1 cellular context compared by ENCODE assay signal in the genomic region with DNA sequence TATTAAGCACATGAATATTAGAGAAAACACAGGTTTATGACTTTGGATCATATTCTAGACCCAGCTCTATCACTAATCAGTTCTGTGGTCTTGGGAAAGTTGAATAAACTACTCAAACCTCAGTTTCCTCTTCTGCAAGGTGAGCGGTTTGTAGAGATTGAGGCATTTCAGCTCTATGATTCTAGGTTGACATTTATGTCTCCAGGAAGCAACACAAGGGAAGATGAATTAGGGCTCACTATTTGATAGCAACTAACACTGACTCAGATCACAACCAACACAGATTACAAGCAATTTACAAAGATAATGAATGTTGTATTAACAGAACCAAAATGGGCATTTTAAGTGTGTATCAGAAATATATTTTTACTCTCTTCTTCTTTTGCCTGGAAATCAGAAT.
TF ChIP-seq lines count a peak whose summit lies in the region.

No MANE protein-coding gene starts in this region.

TF ChIP-seq in HepG2, 621 proteins besides CTCF, POLR2A, EP300 and RAD21:
- no peak for TF ChIP-seq ZSCAN31 (CRISPR knock-in tag; IDR thresholded peaks at IDR 0.05; ENCODE audit: low read depth)
